Comparison of ENCODE assay signal across 9 cellular contexts in genomic region chr13:100721885-100722512, GRCh38. TPM values are rescaled to one million over a fixed set of nuclear protein-coding genes. Genes with fewer than 3 reads are reported as not detected.
DNase-seq lines count a peak whose midpoint lies in the region; FAIRE-seq and TF ChIP-seq lines count a peak whose summit lies in the region.
"Had no signal": no experiment of that assay in that cellular context is flagged by ENCODE, and none has a peak within 500 bp of the region (broad histone marks: within the 10 kb centered on the region; RNA-seq: fewer than 3 reads in every experiment).

No MANE protein-coding gene starts in this region.

- H3K27me3 Mint-ChIP-seq in CD4-positive, alpha-beta memory T cell = peaks cover 4 to 15% of the 10 kb centered on the region in 2 donors
- H3K27me3 Mint-ChIP-seq in glutamatergic neuron (ENCODE audit: unreplicated experiment) = peaks cover 2% of the 10 kb centered on the region

- no peak for FAIRE-seq in RCC 7860 (lab: Jason Lieb, UNC)

- intact Hi-C loops in CD4-positive, alpha-beta memory T cell (cut with micrococcal nuclease) = no loop called here

- H3K4me1 ChIP-seq in CD4-positive, alpha-beta memory T cell (ENCODE audit: insufficient read depth, low read length) = no peaks in the 10 kb centered on the region
- H3K4me1 ChIP-seq in Peyer's patch = no peaks in the 10 kb centered on the region

- H3K4me3 ChIP-seq in CD4-positive, alpha-beta memory T cell (ENCODE audit: low read length in 2 of 2) = no peak overlapping the region
- H3K4me3 ChIP-seq in HL-60 (replicated peaks; ENCODE audit: insufficient read depth, low read length) = no peak overlapping the region
- H3K4me3 ChIP-seq in Peyer's patch = no peak overlapping the region
- H3K4me3 ChIP-seq in skeletal muscle cell (ENCODE audit: low read depth, low read length) = no peak overlapping the region

- no peak for TF ChIP-seq POLR2A in Peyer's patch (IDR thresholded peaks at IDR 0.05)

- no peaks in the 10 kb centered on the region for H3K36me3 Mint-ChIP-seq in CD4-positive, alpha-beta memory T cell
- H3K36me3 Mint-ChIP-seq in glutamatergic neuron (ENCODE audit: unreplicated experiment) = no peaks in the 10 kb centered on the region

- peaks cover 0 to 12% (median 8%) of the 10 kb centered on the region in 8 donors for H3K9me3 Mint-ChIP-seq in CD4-positive, alpha-beta memory T cell
- no peaks in the 10 kb centered on the region for H3K9me3 Mint-ChIP-seq in glutamatergic neuron (ENCODE audit: unreplicated experiment)

- H3K36me3 ChIP-seq in CD4-positive, alpha-beta memory T cell (ENCODE audit: insufficient read depth, low read length) = no peaks in the 10 kb centered on the region
- H3K36me3 ChIP-seq in Peyer's patch = no peaks in the 10 kb centered on the region

- CTCF ChIA-PET in CD4-positive, alpha-beta memory T cell (lab: Charles Lee; ENCODE audit: partially characterized antibody) = interaction anchor here (0.7 to 2.8 kb wide), 8 partner anchors 9 to 137 kb away, joined by 3 to 11 read pairs (median 3); no protein-coding TSS in a partner anchor

- peaks cover 0 to 4% (median under 1%) of the 10 kb centered on the region in 4 donors for H3K4me1 Mint-ChIP-seq in CD4-positive, alpha-beta memory T cell
- H3K4me1 Mint-ChIP-seq in glutamatergic neuron (ENCODE audit: low read depth, unreplicated experiment) = peaks cover 1% of the 10 kb centered on the region

- no peak overlapping the region for H3K27ac Mint-ChIP-seq in CD4-positive, alpha-beta memory T cell
- H3K27ac Mint-ChIP-seq in glutamatergic neuron (ENCODE audit: unreplicated experiment) = no peak overlapping the region
- H3K27ac Mint-ChIP-seq: T-helper 1 cell treated with Interleukin-12 subunit alpha and Interleukin-12 subunit beta and Interleukin-4 antibody, amounts not matched to agents 30 μg/mL and 1 μg/mL, for 36 hours had no signal

- H3K27ac ChIP-seq in CD4-positive, alpha-beta memory T cell (ENCODE audit: low read depth, low read length) = no peak overlapping the region
- H3K27ac ChIP-seq in HL-60 (replicated peaks) = no peak overlapping the region
- H3K27ac ChIP-seq in Peyer's patch = no peak overlapping the region

- TF ChIP-seq CTCF in HL-60 (IDR thresholded peaks at IDR 0.05; ENCODE audit: insufficient read depth, low read length) (peak; percentile 70), Peyer's patch (IDR thresholded peaks at IDR 0.05) (peak in 4 of 6 experiments; percentile 44 to 55 (median 48)), glutamatergic neuron (IDR thresholded peaks at IDR 0.05; ENCODE audit: partially characterized antibody, unreplicated experiment) (peak; percentile 75)

- DNase-seq in CD4-positive, alpha-beta memory T cell = peak in 4 of 5 donors; percentile 31 to 43 (median 32)
- DNase-seq in GM19238 (ENCODE audit: insufficient read length, low spot score) (peak; percentile 17), HL-60 (ENCODE audit: low read depth in 1 of 2, low spot score in 1 of 2) (peak; percentile 11 to 61), Peyer's patch (peak in 2 of 3 donors; percentile 39 to 74), glutamatergic neuron (peak; percentile 73), skeletal muscle cell (ENCODE audit: low read depth) (peak; percentile 26), RCC 7860 (ENCODE audit: low spot score) (no peak)
- DNase-seq in activated effector memory CD4-positive, alpha-beta T cell treated with Interleukin-2 at 50 U/mL for 16 hours = peak; percentile 6

- H3K27me3 ChIP-seq in CD4-positive, alpha-beta memory T cell (ENCODE audit: insufficient read depth, low read length) = no peaks in the 10 kb centered on the region
- peaks cover 3% of the 10 kb centered on the region for H3K27me3 ChIP-seq in HL-60 (ENCODE audit: insufficient read depth, poor library complexity, severe bottlenecking)
- H3K27me3 ChIP-seq in Peyer's patch = no peaks in the 10 kb centered on the region

- no peaks in the 10 kb centered on the region for H3K9me3 ChIP-seq in CD4-positive, alpha-beta memory T cell (ENCODE audit: control insufficient read depth in 1 of 2, low read length in 2 of 2)
- H3K9me3 ChIP-seq in Peyer's patch = no peaks in the 10 kb centered on the region

- POLR2A ChIA-PET in CD4-positive, alpha-beta memory T cell (lab: Charles Lee; ENCODE audit: partially characterized antibody) = no interaction called here

- H3K4me3 Mint-ChIP-seq in CD4-positive, alpha-beta memory T cell = no peak overlapping the region
- no peak overlapping the region for H3K4me3 Mint-ChIP-seq in glutamatergic neuron (ENCODE audit: unreplicated experiment)
- H3K4me3 Mint-ChIP-seq: T-helper 1 cell treated with Interleukin-12 subunit alpha and Interleukin-12 subunit beta and Interleukin-4 antibody, amounts not matched to agents 30 μg/mL and 1 μg/mL, for 36 hours had no signal

RNA-seq across cellular contexts. Expression of gene TMTC4, which starts 47.4 kb away (rescaled TPM):
- 10 to 100 TPM; 25.7 to 27.7 TPM for total RNA-seq in CD4-positive, alpha-beta memory T cell
- polyA plus RNA-seq in CD4-positive, alpha-beta memory T cell = 1 to 10 TPM; 2.8 to 4.5 TPM
- total RNA-seq in Peyer's patch (10 to 100 TPM; 29.7 to 36.6 (median 33.7) TPM), glutamatergic neuron (ENCODE audit: unreplicated experiment) (139 TPM)
